Comparison of ENCODE assay signal across 9 cellular contexts in the genomic region with DNA sequence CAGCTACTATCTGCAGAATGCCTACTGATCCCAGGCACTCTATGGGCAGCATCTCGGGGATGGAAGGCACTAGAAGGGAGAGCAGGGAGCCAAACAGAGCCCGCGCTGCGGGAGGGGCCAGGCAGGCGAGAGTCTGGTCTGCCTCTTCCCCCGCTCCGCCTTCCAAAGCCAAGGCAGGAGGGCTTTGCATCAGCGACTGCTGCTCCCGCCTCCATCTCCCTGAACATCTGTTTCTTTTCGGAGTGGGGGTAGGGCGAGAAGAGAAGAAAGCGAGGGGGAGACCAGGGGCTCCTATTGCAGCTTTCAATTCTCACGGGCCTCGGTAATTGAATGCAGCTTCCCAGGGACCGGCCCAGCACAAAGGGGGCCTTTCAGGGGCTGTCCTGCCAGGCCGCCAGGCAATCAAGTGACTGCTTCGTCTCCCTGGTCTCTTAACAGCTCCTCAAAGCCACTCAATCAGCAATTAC. TPM values are rescaled to one million over a fixed set of nuclear protein-coding genes. Genes with fewer than 3 reads are reported as not detected.
DNase-seq lines count a peak whose midpoint lies in the region; ATAC-seq and TF ChIP-seq lines count a peak whose summit lies in the region.
"Had no signal": no experiment of that assay in that cellular context is flagged by ENCODE, and none has a peak within 500 bp of the region (broad histone marks: within the 10 kb centered on the region; RNA-seq: fewer than 3 reads in every experiment).

No MANE protein-coding gene starts in this region.

- H3K36me3 Mint-ChIP-seq in activated naive CD8-positive, alpha-beta T cell treated with anti-CD3 and anti-CD28 coated beads, Interleukin-2, amount 50 U/mL, for 24 hours (ENCODE audit: low read depth): no peaks in the 10 kb centered on the region
- H3K36me3 Mint-ChIP-seq: stimulated activated effector memory CD8-positive, alpha-beta T cell treated with anti-CD3 and anti-CD28 coated beads, Interleukin-12 subunit alpha, Interleukin-12 subunit beta, amount 100 ng/mL, for 72 hours had no signal

- no peaks in the 10 kb centered on the region for H3K27me3 ChIP-seq in ascending aorta
- H3K27me3 ChIP-seq in iPS-20b (ENCODE audit: insufficient read depth, low read length): no peaks in the 10 kb centered on the region
- no peaks in the 10 kb centered on the region for H3K27me3 ChIP-seq in stomach

- peak overlapping the region; percentile 71; the same call in 1 of the 2 replicates for H3K9ac ChIP-seq in iPS-20b (ENCODE audit: low read depth, low read length)

- no peak for TF ChIP-seq EP300 in stomach (IDR thresholded peaks at IDR 0.05)

- H3K27ac Mint-ChIP-seq in activated naive CD8-positive, alpha-beta T cell treated with anti-CD3 and anti-CD28 coated beads, Interleukin-2, amount 50 U/mL, for 24 hours: no peak overlapping the region
- H3K27ac Mint-ChIP-seq: stimulated activated effector memory CD8-positive, alpha-beta T cell treated with anti-CD3 and anti-CD28 coated beads, Interleukin-12 subunit alpha, Interleukin-12 subunit beta, amount 100 ng/mL, for 72 hours had no signal

- WGBS in stomach, 5 donors: 61 to 76% (median 69%) methylated on average over 16 to 17 of the region's 17 CpGs

- H3K9me3 ChIP-seq in ascending aorta: no peaks in the 10 kb centered on the region
- H3K9me3 ChIP-seq in iPS-20b (ENCODE audit: insufficient read depth, low read depth, low read length): no peaks in the 10 kb centered on the region
- H3K9me3 ChIP-seq in stomach: no peaks in the 10 kb centered on the region

- H3K27ac ChIP-seq in ascending aorta: peak overlapping the region; percentile 78 to 83
- peak overlapping the region; percentile 79 for H3K27ac ChIP-seq in iPS-20b (ENCODE audit: low read length)
- peak overlapping the region in 4 of 5 donors; percentile 68 to 87 (median 78) for H3K27ac ChIP-seq in stomach

- no peaks in the 10 kb centered on the region for H3K4me1 Mint-ChIP-seq in activated naive CD8-positive, alpha-beta T cell treated with anti-CD3 and anti-CD28 coated beads, Interleukin-2, amount 50 U/mL, for 24 hours
- H3K4me1 Mint-ChIP-seq: stimulated activated effector memory CD8-positive, alpha-beta T cell treated with anti-CD3 and anti-CD28 coated beads, Interleukin-12 subunit alpha, Interleukin-12 subunit beta, amount 100 ng/mL, for 72 hours had no signal

- H3K4me1 ChIP-seq in ascending aorta: peaks cover 3 to 32% of the 10 kb centered on the region in 2 donors
- H3K4me1 ChIP-seq in iPS-20b (ENCODE audit: insufficient read depth, low read length): peaks cover 21% of the 10 kb centered on the region
- H3K4me1 ChIP-seq in stomach: peaks cover 25 to 65% (median 45%) of the 10 kb centered on the region in 4 donors

- TF ChIP-seq POLR2A in stomach (IDR thresholded peaks at IDR 0.05): no peak

- intact Hi-C loops in ascending aorta (cut with DNase I): loop anchor here (5.0 kb wide), 1 partner anchor 51 kb away; no protein-coding TSS in a partner anchor
- intact Hi-C loops in stomach (cut with DNase I; ENCODE audit: low total_unique reads): no loop called here

- H3K9me3 Mint-ChIP-seq in activated naive CD8-positive, alpha-beta T cell treated with anti-CD3 and anti-CD28 coated beads, Interleukin-2, amount 50 U/mL, for 24 hours: no peaks in the 10 kb centered on the region
- H3K9me3 Mint-ChIP-seq: stimulated activated effector memory CD8-positive, alpha-beta T cell treated with anti-CD3 and anti-CD28 coated beads, Interleukin-12 subunit alpha, Interleukin-12 subunit beta, amount 100 ng/mL, for 72 hours had no signal

- TF ChIP-seq CTCF in ascending aorta (IDR thresholded peaks at IDR 0.05) (no peak), stomach (IDR thresholded peaks at IDR 0.05) (no peak)

- no peak for ATAC-seq in HG03108 (IDR thresholded peaks at IDR 0.05; ENCODE audit: unreplicated experiment)
- ATAC-seq in activated naive CD8-positive, alpha-beta T cell treated with anti-CD3 and anti-CD28 coated beads, Interleukin-2, amount 50 U/mL, for 24 hours: no peak
- ATAC-seq: stimulated activated effector memory CD8-positive, alpha-beta T cell treated with anti-CD3 and anti-CD28 coated beads, Interleukin-12 subunit alpha, Interleukin-12 subunit beta, amount 100 ng/mL, for 72 hours had no signal

- H3K4me3 ChIP-seq in ascending aorta: peak overlapping the region; percentile 35 to 48
- peak overlapping the region; percentile 45; the same call in 1 of the 2 replicates for H3K4me3 ChIP-seq in iPS-20b (ENCODE audit: low read length)
- peak overlapping the region in 1 of 4 donors; percentile 11 for H3K4me3 ChIP-seq in stomach

- H3K36me3 ChIP-seq in ascending aorta (no peaks in the 10 kb centered on the region), iPS-20b (ENCODE audit: insufficient read depth, low read depth, low read length) (no peaks in the 10 kb centered on the region), stomach (no peaks in the 10 kb centered on the region)

- peak; percentile 72 for DNase-seq in HCEC 1CT
- peak in 1 of 2 donors; percentile 81 for DNase-seq in ascending aorta (ENCODE audit: low spot score in 2 of 2)
- no peak for DNase-seq in stomach
- DNase-seq in NOMO-1 (lab: John Stamatoyannopoulos, UW; ENCODE audit: unreplicated experiment in 2 of 2): no peak
- no peak for DNase-seq in NCI-H2029 treated with DMSO at 0.1 percent for 48 hours (lab: John Stamatoyannopoulos, UW)
- DNase-seq in activated naive CD8-positive, alpha-beta T cell treated with anti-CD3 and anti-CD28 coated beads, Interleukin-2, amount 50 U/mL, for 24 hours: no peak

- H3K4me3 Mint-ChIP-seq in activated naive CD8-positive, alpha-beta T cell treated with anti-CD3 and anti-CD28 coated beads, Interleukin-2, amount 50 U/mL, for 24 hours: no peak overlapping the region
- H3K4me3 Mint-ChIP-seq: stimulated activated effector memory CD8-positive, alpha-beta T cell treated with anti-CD3 and anti-CD28 coated beads, Interleukin-12 subunit alpha, Interleukin-12 subunit beta, amount 100 ng/mL, for 72 hours had no signal

- H3K27me3 Mint-ChIP-seq in activated naive CD8-positive, alpha-beta T cell treated with anti-CD3 and anti-CD28 coated beads, Interleukin-2, amount 50 U/mL, for 24 hours: no peaks in the 10 kb centered on the region

RNA-seq across cellular contexts. Expression of a gene that starts 31.4 kb away (rescaled TPM):
- total RNA-seq in ascending aorta (104 TPM), stomach (10 to 100 TPM; 44.6 to 93.3 (median 68.9) TPM)
- 10 to 100 TPM; 23.2 to 38.3 (median 25.7) TPM for polyA plus RNA-seq in stomach
